ENCODE assay signal across 8 cellular contexts in genomic region chr16:60180609-60181008, GRCh38.
"Had no signal": no experiment of that assay in that cellular context is flagged by ENCODE, and none has a peak within 500 bp of the region (broad histone marks: within the 10 kb centered on the region; RNA-seq: fewer than 3 reads in every experiment).

No MANE protein-coding gene starts in this region.

- H3K4me3 Mint-ChIP-seq: IgD-negative memory B cell had no signal

- H3K4me3 ChIP-seq: GM23248, HAP-1 had no signal

- FAIRE-seq: HTR-8/SVneo had no signal

- H3K36me3 Mint-ChIP-seq: IgD-negative memory B cell had no signal

- H3K4me1 Mint-ChIP-seq: IgD-negative memory B cell had no signal

- H3K36me3 ChIP-seq: HAP-1 had no signal

- H3K27ac Mint-ChIP-seq: IgD-negative memory B cell had no signal

- H3K9ac ChIP-seq: GM23248 had no signal

- DNase-seq: GM23248, GOT3, H7, KG1 had no signal

- H3K9me3 ChIP-seq: HAP-1 had no signal

- H3K27ac ChIP-seq: GM23248 had no signal

- ATAC-seq: HCT116 had no signal

- H3K4me1 ChIP-seq: HAP-1 had no signal

- H2AFZ ChIP-seq: GM23248 had no signal

- H3K27me3 Mint-ChIP-seq: IgD-negative memory B cell had no signal
